7 cellular contexts compared by ENCODE assay signal in genomic region chr9:114098021-114098659, GRCh38. TPM values are rescaled to one million over a fixed set of nuclear protein-coding genes. Genes with fewer than 3 reads are reported as not detected.
A peak's percentile ranks its signal among the peaks of the same experiment; 100 is the strongest.
DNase-seq lines count a peak whose midpoint lies in the region; ATAC-seq, FAIRE-seq and TF ChIP-seq lines count a peak whose summit lies in the region.

No MANE protein-coding gene starts in this region.

- peak overlapping the region; percentile 6 to 90 (median 48) for H3K27ac ChIP-seq in pancreas

- in situ Hi-C loops in SK-MEL-5 (cut with HindIII; ENCODE audit: low pct_unique_long_range_greater_than_20kb, low sequenced_read_pairs) = no loop called here

- peak; percentile 81 for DNase-seq in HEK293T (ENCODE audit: extremely low spot score)
- DNase-seq in SK-MEL-5 (ENCODE audit: low read depth, low spot score) = peak; percentile 19
- peak; percentile 36 to 62 for DNase-seq in frontal cortex (ENCODE audit: low spot score in 2 of 2)
- DNase-seq in pancreas = peak in 5 of 6 donors; percentile 63 to 92 (median 84)
- no peak for DNase-seq in H54 (ENCODE audit: insufficient read length, low spot score)
- no peak for DNase-seq in NCI-H1105 treated with DMSO at 0.1 percent for 48 hours (lab: John Stamatoyannopoulos, UW)

- CTCF ChIA-PET in HEK293T (lab: Yijun Ruan, JAX) = interaction anchor here (1.0 kb wide), 1 partner anchor 193 kb away, joined by 3 read pairs; no protein-coding TSS in a partner anchor

- TF ChIP-seq CTCF in pancreas (IDR thresholded peaks at IDR 0.05) = no peak

- peak overlapping the region; percentile 37 to 68 (median 54) for H3K4me3 ChIP-seq in pancreas

- ATAC-seq in pancreas (peak; percentile 78 to 87 (median 82)), GM19463 (IDR thresholded peaks at IDR 0.05; ENCODE audit: unreplicated experiment) (no peak)

- no peak for TF ChIP-seq POLR2A in H54 (IDR thresholded peaks at IDR 0.05; ENCODE audit: low read depth, low read length)

- peaks cover 0 to 27% (median 7%) of the 10 kb centered on the region in 3 donors for H3K36me3 ChIP-seq in pancreas

- H3K27me3 ChIP-seq in pancreas = no peaks in the 10 kb centered on the region

- no peak for FAIRE-seq in frontal cortex (lab: Jason Lieb, UNC)
- FAIRE-seq in pancreas (lab: Jason Lieb, UNC) = no peak
- no peak for FAIRE-seq in H54 (lab: Jason Lieb, UNC)

- intact Hi-C loops in pancreas (cut with DNase I) = no loop called here

- H3K4me1 ChIP-seq in pancreas = peaks cover 0 to 10% (median 9%) of the 10 kb centered on the region in 3 donors

- 1 to 3% methylated on average over 29 to 62 of the region's 62 CpGs for WGBS in pancreas, 2 donors

- POLR2A ChIA-PET in HEK293T (lab: Yijun Ruan, JAX) = no interaction called here

- no peaks in the 10 kb centered on the region for H3K9me3 ChIP-seq in pancreas

TF ChIP-seq in HEK293T, 16 proteins besides CTCF, POLR2A, EP300 and RAD21:
- TF ChIP-seq ELF4 (IDR thresholded peaks at IDR 0.05) (no peak), SUZ12 (IDR thresholded peaks at IDR 0.05) (no peak), LEF1 (IDR thresholded peaks at IDR 0.05; ENCODE audit: borderline replicate concordance) (no peak), ZNF384 (IDR thresholded peaks at IDR 0.05) (no peak), PKNOX1 (IDR thresholded peaks at IDR 0.05) (no peak), FOXM1 (IDR thresholded peaks at IDR 0.05; ENCODE audit: borderline replicate concordance) (no peak), NFRKB (IDR thresholded peaks at IDR 0.05) (no peak)
TF ChIP-seq in HEK293T: peak in this region for 0.

RNA-seq across cellular contexts. Expression of gene KIF12, which starts 1.0 kb away (rescaled TPM):
- 0.82 TPM in 1 of 2 replicates, not detected in the other for total RNA-seq in SK-MEL-5 (2014; rRNA removed; shearing (Covaris generic))
- 0.04 and 0.05 TPM in 2 replicates for polyA plus RNA-seq in SK-MEL-5 (2015; cell fraction: cytosol; rRNA removed)
- polyA plus RNA-seq in SK-MEL-5 (2015; cell fraction: nucleus; rRNA removed) = 0.18 and 3.0 TPM in 2 replicates
- 0.82 TPM for total RNA-seq in frontal cortex
- total RNA-seq in pancreas = 100 to 1,000 TPM in 1 of 6 donors, 10 to 100 TPM in 5; 40.4 to 124 (median 58.5) TPM
- polyA plus RNA-seq in pancreas = 100 to 1,000 TPM; 393 to 605 TPM

RNA-seq across cellular contexts. Expression of gene AMBP, which starts 20.0 kb away (rescaled TPM):
- total RNA-seq in SK-MEL-5 (2014; rRNA removed; shearing (Covaris generic)) = not detected in 2 replicates
- 0.23 TPM in 1 of 2 replicates, not detected in the other for polyA plus RNA-seq in SK-MEL-5 (2015; cell fraction: cytosol; rRNA removed)
- polyA plus RNA-seq in SK-MEL-5 (2015; cell fraction: nucleus; rRNA removed) = not detected in 2 replicates
- total RNA-seq in frontal cortex = 0.82 TPM
- total RNA-seq in pancreas = 100 to 1,000 TPM in 3 of 6 donors, 10 to 100 TPM in 3; 62.7 to 108 (median 89.2) TPM
- 100 to 1,000 TPM; 178 to 370 TPM for polyA plus RNA-seq in pancreas

RNA-seq across cellular contexts. Expression of gene COL27A1, which starts 57.2 kb away (rescaled TPM):
- total RNA-seq in SK-MEL-5 (2014; rRNA removed; shearing (Covaris generic)) = 0.90 and 2.3 TPM in 2 replicates
- 2.0 and 2.6 TPM in 2 replicates for polyA plus RNA-seq in SK-MEL-5 (2015; cell fraction: cytosol; rRNA removed)
- polyA plus RNA-seq in SK-MEL-5 (2015; cell fraction: nucleus; rRNA removed) = 29.0 and 39.3 TPM in 2 replicates
- total RNA-seq in frontal cortex (0.41 TPM), pancreas (10 to 100 TPM in 5 of 6 donors, 1 to 10 TPM in 1; 9.7 to 31.8 (median 17.3) TPM)
- polyA plus RNA-seq in pancreas = 100 to 1,000 TPM in 1 of 2 donors, 10 to 100 TPM in 1; 71.1 to 109 TPM

Comparison
In these comparisons a context has a peak if more than half of its experiments do, and no peak if none do; other contexts are left out.
1. DNase-seq: peak in HEK293T (single experiment), SK-MEL-5 (single experiment), frontal cortex (2 of 2) and pancreas (5 of 6); none in H54 (single experiment) and NCI-H1105 treated with DMSO at 0.1 percent for 48 hours (single experiment).
2. RNA of gene KIF12, which starts 1.0 kb away (total RNA-seq): 40.4 to 124 TPM in pancreas; 0.82 TPM in SK-MEL-5 and 0.82 TPM in frontal cortex (single experiment); every median in the first group is over 10 times any median in the second.
3. RNA of gene AMBP, which starts 20.0 kb away (total RNA-seq): 62.7 to 108 TPM in pancreas; 0.82 TPM in frontal cortex (single experiment) and not detected in SK-MEL-5; every median in the first group is over 10 times any median in the second.